9 cellular contexts compared by ENCODE assay signal in the genomic region with DNA sequence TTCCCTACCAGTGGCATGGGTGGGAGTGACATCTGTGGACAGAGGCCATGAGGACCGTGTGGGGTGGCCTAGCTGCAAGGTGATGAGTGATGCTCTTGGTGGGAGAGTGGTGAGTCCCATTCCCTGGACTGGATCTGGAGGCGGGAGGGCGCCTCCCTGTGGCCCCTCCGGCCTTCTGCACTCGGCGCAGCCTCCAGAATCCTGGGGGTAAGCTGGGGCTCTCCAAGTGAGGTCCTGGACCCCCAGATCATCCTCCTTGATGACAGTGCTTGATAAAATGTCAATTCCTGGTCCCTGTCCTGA. TPM values are rescaled to one million over a fixed set of nuclear protein-coding genes. Genes with fewer than 3 reads are reported as not detected.
DNase-seq lines count a peak whose midpoint lies in the region; ATAC-seq and TF ChIP-seq lines count a peak whose summit lies in the region.
"Had no signal": no experiment of that assay in that cellular context is flagged by ENCODE, and none has a peak within 500 bp of the region (broad histone marks: within the 10 kb centered on the region; RNA-seq: fewer than 3 reads in every experiment).

No MANE protein-coding gene starts in this region.

- peak overlapping the region; percentile 66 for H3K4me3 Mint-ChIP-seq in activated naive CD4-positive, alpha-beta T cell treated with anti-CD3 and anti-CD28 coated beads for 36 hours

- H3K27me3 Mint-ChIP-seq in activated naive CD4-positive, alpha-beta T cell treated with anti-CD3 and anti-CD28 coated beads for 36 hours (ENCODE audit: low read depth): no peaks in the 10 kb centered on the region

- H3K27ac ChIP-seq in Panc1 (ENCODE audit: low read length): no peak overlapping the region
- no peak overlapping the region for H3K27ac ChIP-seq in fibroblast of lung (ENCODE audit: insufficient read depth, low read length)
- H3K27ac ChIP-seq in suprapubic skin: no peak overlapping the region
- no peak overlapping the region for H3K27ac ChIP-seq in gastrocnemius medialis

- peak; percentile 79 for TF ChIP-seq CTCF in Panc1 (IDR thresholded peaks at IDR 0.05)
- TF ChIP-seq CTCF in fibroblast of lung (conservative IDR thresholded peaks at IDR 0.05 in 1 of 2, IDR thresholded peaks at IDR 0.05 in 1 of 2; ENCODE audit: low read depth in 1 of 2, low read length in 2 of 2): peak; percentile 28 to 33
- TF ChIP-seq CTCF in suprapubic skin (IDR thresholded peaks at IDR 0.05): peak; percentile 9 to 36
- TF ChIP-seq CTCF in gastrocnemius medialis (IDR thresholded peaks at IDR 0.05 in 4 of 5, conservative IDR thresholded peaks at IDR 0.05 in 1 of 5): peak in 1 of 5 experiments; percentile 18

- no peaks in the 10 kb centered on the region for H3K79me2 ChIP-seq in fibroblast of lung (ENCODE audit: control insufficient read depth, insufficient read depth, low read length)

- H3K4me3 ChIP-seq in Panc1 (ENCODE audit: low read depth in 2 of 2, low read length in 2 of 2): no peak overlapping the region
- peak overlapping the region in 1 of 4 experiments; percentile 58 for H3K4me3 ChIP-seq in fibroblast of lung (replicated peaks in 1 of 4; ENCODE audit: control extremely low read depth in 1 of 4, insufficient read depth in 1 of 4, low read depth in 3 of 4, low read length in 4 of 4)
- H3K4me3 ChIP-seq in suprapubic skin: peak overlapping the region; percentile 78
- no peak overlapping the region for H3K4me3 ChIP-seq in gastrocnemius medialis

- H4K20me1 ChIP-seq in fibroblast of lung (ENCODE audit: control insufficient read depth, extremely low read depth, insufficient read depth, low read length): no peaks in the 10 kb centered on the region

- peaks cover 21% of the 10 kb centered on the region for H3K4me1 Mint-ChIP-seq in activated naive CD4-positive, alpha-beta T cell treated with anti-CD3 and anti-CD28 coated beads for 36 hours (ENCODE audit: low read depth)

- H3K9me3 Mint-ChIP-seq in activated naive CD4-positive, alpha-beta T cell treated with anti-CD3 and anti-CD28 coated beads for 36 hours: no peaks in the 10 kb centered on the region
- no peaks in the 10 kb centered on the region for H3K9me3 Mint-ChIP-seq in activated naive CD4-positive, alpha-beta T cell treated with anti-CD3 and anti-CD28 coated beads, Interleukin-2, amount 50 U/mL, for 72 hours

- H3K4me2 ChIP-seq in fibroblast of lung (ENCODE audit: extremely low read depth, insufficient read depth, low read length): no peak overlapping the region

- no peak for ATAC-seq in activated naive CD4-positive, alpha-beta T cell treated with anti-CD3 and anti-CD28 coated beads, Interleukin-2, amount 50 U/mL, for 72 hours
- ATAC-seq in Panc1: peak; percentile 69
- no peak for ATAC-seq in gastrocnemius medialis
- ATAC-seq in GM19463 (IDR thresholded peaks at IDR 0.05; ENCODE audit: unreplicated experiment): no peak

- no TSS peak for BruUV-seq in Panc1 (replicated peaks; lab: Mats Ljungman, UMichigan)

- H3K27me3 ChIP-seq in Panc1 (ENCODE audit: control insufficient read depth, insufficient read depth, low read length) (no peaks in the 10 kb centered on the region), fibroblast of lung (ENCODE audit: control insufficient read depth, insufficient read depth, low read length) (peaks cover 18% of the 10 kb centered on the region), suprapubic skin (peaks cover 9% of the 10 kb centered on the region), gastrocnemius medialis (peaks cover 7 to 11% (median 7%) of the 10 kb centered on the region in 3 donors)
- H3K27me3 ChIP-seq: MG63 had no signal

- peaks cover 4% of the 10 kb centered on the region; the same call in 1 of the 2 replicates for H3K4me1 ChIP-seq in Panc1 (ENCODE audit: control insufficient read depth, insufficient read depth, low read length)
- H3K4me1 ChIP-seq in fibroblast of lung (ENCODE audit: control insufficient read depth, extremely low read depth, insufficient read depth, low read length): no peaks in the 10 kb centered on the region
- H3K4me1 ChIP-seq in suprapubic skin: peaks cover 42% of the 10 kb centered on the region
- H3K4me1 ChIP-seq in gastrocnemius medialis: no peaks in the 10 kb centered on the region

- no peak overlapping the region for H2AFZ ChIP-seq in fibroblast of lung (ENCODE audit: low read length)

- intact Hi-C loops in activated naive CD4-positive, alpha-beta T cell treated with anti-CD3 and anti-CD28 coated beads for 36 hours (cut with micrococcal nuclease): no loop called here
- intact Hi-C loops in Panc1 (cut with micrococcal nuclease; ENCODE audit: unreplicated experiment) (no loop called here), gastrocnemius medialis (cut with DNase I; ENCODE audit: low total_unique reads) (no loop called here)

- CTCF ChIA-PET in activated naive CD4-positive, alpha-beta T cell treated with anti-CD3 and anti-CD28 coated beads for 36 hours (lab: Charles Lee): interaction anchor here (0.5 to 1.6 kb wide), 3 partner anchors 12 to 246 kb away, joined by 3 to 5 read pairs (median 3); no protein-coding TSS in a partner anchor
- CTCF ChIA-PET in Panc1 (lab: Charles Lee): no interaction called here

- H3K36me3 Mint-ChIP-seq in activated naive CD4-positive, alpha-beta T cell treated with anti-CD3 and anti-CD28 coated beads for 36 hours (ENCODE audit: low read depth): no peaks in the 10 kb centered on the region
- no peaks in the 10 kb centered on the region for H3K36me3 Mint-ChIP-seq in activated naive CD4-positive, alpha-beta T cell treated with anti-CD3 and anti-CD28 coated beads, Interleukin-2, amount 50 U/mL, for 72 hours

- no peak for TF ChIP-seq EP300 in suprapubic skin (IDR thresholded peaks at IDR 0.05)

- no peaks in the 10 kb centered on the region for H3K9me3 ChIP-seq in Panc1 (ENCODE audit: control insufficient read depth, insufficient read depth, low read depth, low read length)
- no peaks in the 10 kb centered on the region for H3K9me3 ChIP-seq in fibroblast of lung (ENCODE audit: control insufficient read depth, insufficient read depth, low read depth, low read length)
- no peaks in the 10 kb centered on the region for H3K9me3 ChIP-seq in suprapubic skin
- H3K9me3 ChIP-seq in gastrocnemius medialis: no peaks in the 10 kb centered on the region
- H3K9me3 ChIP-seq: MG63 had no signal

- no peaks in the 10 kb centered on the region for H3K36me3 ChIP-seq in Panc1 (ENCODE audit: control insufficient read depth, insufficient read depth, low read length)
- no peaks in the 10 kb centered on the region for H3K36me3 ChIP-seq in fibroblast of lung (ENCODE audit: control insufficient read depth, insufficient read depth, low read length)
- no peaks in the 10 kb centered on the region for H3K36me3 ChIP-seq in suprapubic skin
- no peaks in the 10 kb centered on the region for H3K36me3 ChIP-seq in gastrocnemius medialis
- H3K36me3 ChIP-seq: MG63 had no signal

- in situ Hi-C loops in Panc1 (cut with HindIII; ENCODE audit: low pct_unique_long_range_greater_than_20kb, low sequenced_read_pairs): no loop called here
- in situ Hi-C loops in gastrocnemius medialis (cut with MboI; ENCODE audit: low sequenced_read_pairs in 4 of 4): no loop called here

- DNase-seq in activated naive CD4-positive, alpha-beta T cell treated with anti-CD3 and anti-CD28 coated beads for 36 hours: peak; percentile 21
- no peak for DNase-seq in activated naive CD4-positive, alpha-beta T cell treated with anti-CD3 and anti-CD28 coated beads, Interleukin-2, amount 50 U/mL, for 72 hours (ENCODE audit: low spot score in 2 of 2)
- DNase-seq in Panc1 (ENCODE audit: low read depth, low spot score) (no peak), fibroblast of lung (ENCODE audit: low read depth in 2 of 2) (no peak), suprapubic skin (ENCODE audit: low spot score in 2 of 2) (no peak), gastrocnemius medialis (no peak), glomerular visceral epithelial cell (ENCODE audit: extremely low spot score) (no peak)
- DNase-seq: MG63 had no signal

- H3K27ac Mint-ChIP-seq in activated naive CD4-positive, alpha-beta T cell treated with anti-CD3 and anti-CD28 coated beads for 36 hours: no peak overlapping the region
- H3K27ac Mint-ChIP-seq in activated naive CD4-positive, alpha-beta T cell treated with anti-CD3 and anti-CD28 coated beads, Interleukin-2, amount 50 U/mL, for 72 hours: no peak overlapping the region

- H3K9ac ChIP-seq in fibroblast of lung (ENCODE audit: insufficient read depth, low read length): no peak overlapping the region

- TF ChIP-seq POLR2A in suprapubic skin (IDR thresholded peaks at IDR 0.05) (no peak), gastrocnemius medialis (IDR thresholded peaks at IDR 0.05) (no peak)

- 20% methylated on average over 1 of the region's 6 CpGs for WGBS in suprapubic skin

- POLR2A ChIA-PET in Panc1 (lab: Charles Lee): no interaction called here

RNA-seq across cellular contexts. Expression of a gene that starts 32.3 kb away (rescaled TPM):
- 10 to 100 TPM in 1 of 2 experiments, 1 to 10 TPM in 1; 7.9 to 10.2 TPM for total RNA-seq in activated naive CD4-positive, alpha-beta T cell treated with anti-CD3 and anti-CD28 coated beads for 36 hours
- total RNA-seq in activated naive CD4-positive, alpha-beta T cell treated with anti-CD3 and anti-CD28 coated beads, Interleukin-2, amount 50 U/mL, for 72 hours: 10 to 100 TPM; 11.0 to 15.4 TPM
- total RNA-seq in Panc1 (2021; ENCODE audit: unreplicated experiment) (11.5 TPM), fibroblast of lung (6.7 and 8.6 TPM in 2 replicates), suprapubic skin (10 to 100 TPM; 14.9 to 25.0 (median 20.4) TPM), gastrocnemius medialis (10 to 100 TPM in 1 of 4 donors, 1 to 10 TPM in 2, under 1 TPM in 1; 0.34 to 15.2 (median 1.3) TPM)
- polyA plus RNA-seq in Panc1 (2012; ENCODE audit: insufficient read length): 10.8 TPM
- polyA plus RNA-seq in fibroblast of lung: 1.8 and 2.4 TPM in 2 replicates
- polyA plus RNA-seq in fibroblast of lung (2012): 3.9 and 4.5 TPM in 2 replicates
- polyA minus RNA-seq in fibroblast of lung (ENCODE audit: low replicate concordance): 4.4 and 4.5 TPM in 2 replicates
